ENCODE assay signal across 18 cellular contexts in genomic region chr12:130098301-130099005, GRCh38.
DNase-seq lines count a peak whose midpoint lies in the region; ATAC-seq, FAIRE-seq and TF ChIP-seq lines count a peak whose summit lies in the region.
"Had no signal": no experiment of that assay in that cellular context is flagged by ENCODE, and none has a peak within 500 bp of the region (broad histone marks: within the 10 kb centered on the region; RNA-seq: fewer than 3 reads in every experiment).

No MANE protein-coding gene starts in this region.

- no peaks in the 10 kb centered on the region for H4K20me1 ChIP-seq in keratinocyte (ENCODE audit: control insufficient read depth, extremely low read depth, insufficient read depth, low read length)

- TF ChIP-seq CTCF in VCaP (conservative IDR thresholded peaks at IDR 0.05) (no peak), keratinocyte (optimal IDR thresholded peaks at IDR 0.05 in 1 of 3, IDR thresholded peaks at IDR 0.05 in 1 of 3, conservative IDR thresholded peaks at IDR 0.05 in 1 of 3; ENCODE audit: extremely low read depth in 1 of 3, insufficient read depth in 2 of 3, low read length in 3 of 3) (no peak)

- no peaks in the 10 kb centered on the region for H3K36me3 ChIP-seq in keratinocyte (ENCODE audit: control insufficient read depth in 2 of 2, extremely low read depth in 1 of 2, insufficient read depth in 2 of 2, low read length in 2 of 2)
- H3K36me3 ChIP-seq: BE2C had no signal

- H3K9me3 ChIP-seq in keratinocyte (ENCODE audit: control insufficient read depth, low read depth, low read length) = peaks cover 2% of the 10 kb centered on the region
- H3K9me3 ChIP-seq: A549, BE2C had no signal

- no peaks in the 10 kb centered on the region for H3K27me3 ChIP-seq in keratinocyte (ENCODE audit: control insufficient read depth, extremely low read depth, insufficient read depth, low read length)
- H3K27me3 ChIP-seq: BE2C had no signal

- ATAC-seq in GM19324 (IDR thresholded peaks at IDR 0.05; ENCODE audit: low FRiP score, unreplicated experiment) = no peak
- ATAC-seq: A549, HepG2 had no signal

- DNase-seq in epithelial cell of prostate (ENCODE audit: low read depth, low spot score) = no peak
- DNase-seq in keratinocyte (ENCODE audit: low read depth, low spot score) = no peak
- no peak for DNase-seq in stimulated activated CD4-positive, alpha-beta T cell treated with anti-CD3 and anti-CD28 coated beads, Interleukin-2, amount 100 ng/mL, for 48 hours
- no peak for DNase-seq in OCI-M2 (lab: John Stamatoyannopoulos, UW; ENCODE audit: unreplicated experiment)
- DNase-seq: BE2C; CD4-positive, alpha-beta memory T cell; DMS79; GM23248 had no signal

- H3K9me1 ChIP-seq in keratinocyte (ENCODE audit: control insufficient read depth, extremely low read depth, insufficient read depth, low read length) = no peaks in the 10 kb centered on the region

- H3K9ac ChIP-seq in keratinocyte (ENCODE audit: control insufficient read depth, extremely low read depth, insufficient read depth, low read length) = peak overlapping the region; percentile 40
- H3K9ac ChIP-seq: GM23248 had no signal

- peak overlapping the region; percentile 42 for H2AFZ ChIP-seq in keratinocyte (ENCODE audit: control insufficient read depth, low read length)
- H2AFZ ChIP-seq: GM23248 had no signal

- no peak for FAIRE-seq in keratinocyte (lab: Jason Lieb, UNC)
- FAIRE-seq: A549, G401.6, GM12891, GM19239, H54, HepG2, HTR-8/SVneo had no signal

- dilution Hi-C loops in keratinocyte (cut with MboI; ENCODE audit: extremely low pct_ligation_motif_present, low sequenced_read_pairs) = no loop called here

- peak overlapping the region; percentile 39 for H3K4me2 ChIP-seq in keratinocyte (ENCODE audit: control insufficient read depth, extremely low read depth, insufficient read depth, low read depth, low read length)
- H3K4me2 ChIP-seq: A549 had no signal

- H3K4me1 ChIP-seq in keratinocyte (ENCODE audit: control insufficient read depth, extremely low read depth, insufficient read depth, low read length) = peaks cover 19% of the 10 kb centered on the region
- H3K4me1 ChIP-seq: BE2C had no signal

- no peaks in the 10 kb centered on the region for H3K79me2 ChIP-seq in keratinocyte (ENCODE audit: control insufficient read depth, insufficient read depth, low read length)

- H3K27ac ChIP-seq in VCaP (0 out of 2 replicates have a peak overlapping the region, but pooled peaks have one; percentile 8), epithelial cell of prostate (peak overlapping the region; percentile 91), keratinocyte (ENCODE audit: control insufficient read depth, insufficient read depth, low read length) (peak overlapping the region; percentile 66)
- H3K27ac ChIP-seq: A549, C4-2B, GM23248 had no signal

- H3K4me3 ChIP-seq in keratinocyte (ENCODE audit: control insufficient read depth in 2 of 3, extremely low read depth in 1 of 3, insufficient read depth in 2 of 3, low read depth in 1 of 3, low read length in 3 of 3) = peak overlapping the region in 1 of 3 experiments; percentile 5
- H3K4me3 ChIP-seq: A549, GM23248 had no signal

Comparison
In these comparisons a context has a peak if more than half of its experiments do, and no peak if none do; other contexts are left out.
1. H3K27ac ChIP-seq: peak in every context shown above with its lines; median percentile 91 in epithelial cell of prostate; 66 in keratinocyte; 8 in VCaP.